ENCODE assay signal across 17 cellular contexts in the genomic region with DNA sequence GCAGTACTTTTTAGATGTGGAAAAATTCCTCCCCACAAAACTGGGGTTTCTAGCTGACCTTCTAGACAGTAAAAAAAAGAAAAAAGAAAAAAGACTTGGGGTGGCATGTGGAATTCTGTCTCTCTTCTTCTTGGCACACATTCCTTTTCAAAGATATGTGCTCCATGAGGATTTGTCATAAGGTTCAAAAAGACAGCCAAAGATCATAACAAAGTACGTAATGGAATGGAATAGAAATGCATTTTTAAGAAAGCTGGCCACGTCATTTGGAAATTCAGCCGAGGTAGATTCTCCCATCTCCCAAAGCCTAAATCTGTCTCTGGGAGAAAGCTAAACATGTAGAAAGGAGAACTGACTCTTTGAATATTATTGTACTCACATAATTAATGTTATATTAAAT.
DNase-seq lines count a peak whose midpoint lies in the region; ATAC-seq and TF ChIP-seq lines count a peak whose summit lies in the region.
"Had no signal": no experiment of that assay in that cellular context is flagged by ENCODE, and none has a peak within 500 bp of the region (broad histone marks: within the 10 kb centered on the region; RNA-seq: fewer than 3 reads in every experiment).

No MANE protein-coding gene starts in this region.

- no peak for TF ChIP-seq POLR2A in transverse colon (IDR thresholded peaks at IDR 0.05)
- no peak for TF ChIP-seq POLR2A in right lobe of liver (IDR thresholded peaks at IDR 0.05)

- peak overlapping the region; percentile 19 to 63 for H3K27ac ChIP-seq in right atrium auricular region
- H3K27ac ChIP-seq in transverse colon = peak overlapping the region; percentile 3 to 40 (median 24)
- no peak overlapping the region for H3K27ac ChIP-seq in right lobe of liver
- H3K27ac ChIP-seq: C4-2B, KMS-11 had no signal

- H3K4me1 ChIP-seq in right atrium auricular region (peaks cover 0 to 4% of the 10 kb centered on the region in 2 donors), transverse colon (peaks cover 0 to 7% (median 2%) of the 10 kb centered on the region in 4 donors), right lobe of liver (no peaks in the 10 kb centered on the region)

- DNase-seq in choroid plexus epithelial cell (ENCODE audit: low read depth) (peak; percentile 30), right atrium auricular region (ENCODE audit: low spot score) (no peak), sciatic nerve (ENCODE audit: low spot score) (no peak), transverse colon (no peak), right lobe of liver (no peak), GM10266 (ENCODE audit: extremely low spot score) (no peak)
- DNase-seq in activated naive CD8-positive, alpha-beta T cell treated with anti-CD3 and anti-CD28 coated beads for 36 hours = no peak
- DNase-seq: AML-193, DMS79, NCI-H1436, NCI-H1930, NCI-H226, NCI-H524 treated with DMSO at 0.1 percent for 48 hours, SIG-M5 had no signal

- no peaks in the 10 kb centered on the region for H3K4me1 Mint-ChIP-seq in stimulated activated memory B cell treated with anti-CD40 and anti-IgM and Interleukin-4, amounts not matched to agents 10 μg/mL and 1 μg/mL and 100 μg/mL, for 72 hours
- no peaks in the 10 kb centered on the region for H3K4me1 Mint-ChIP-seq in activated naive CD8-positive, alpha-beta T cell treated with anti-CD3 and anti-CD28 coated beads for 36 hours

- ATAC-seq in sciatic nerve (peak; percentile 63), right lobe of liver (no peak)
- ATAC-seq in stimulated activated memory B cell treated with anti-CD40 and anti-IgM and Interleukin-4, amounts not matched to agents 10 μg/mL and 1 μg/mL and 100 μg/mL, for 72 hours = no peak

- intact Hi-C loops in sciatic nerve (cut with DNase I) = no loop called here
- intact Hi-C loops in transverse colon (cut with DNase I; ENCODE audit: low total_unique reads) = no loop called here
- intact Hi-C loops in right lobe of liver (cut with DNase I) = no loop called here

- in situ Hi-C loops in transverse colon (cut with MboI; ENCODE audit: low pct_ligation_motif_present in 1 of 4, low pct_unique_long_range_greater_than_20kb in 1 of 4, low sequenced_read_pairs in 3 of 4) = no loop called here

- H3K9me3 Mint-ChIP-seq in stimulated activated memory B cell treated with anti-CD40 and anti-IgM and Interleukin-4, amounts not matched to agents 10 μg/mL and 1 μg/mL and 100 μg/mL, for 72 hours = peaks cover 4% of the 10 kb centered on the region
- H3K9me3 Mint-ChIP-seq in activated naive CD8-positive, alpha-beta T cell treated with anti-CD3 and anti-CD28 coated beads for 36 hours = no peaks in the 10 kb centered on the region

- TF ChIP-seq EP300 in transverse colon (IDR thresholded peaks at IDR 0.05; ENCODE audit: low read depth) = no peak

- no peaks in the 10 kb centered on the region for H3K9me3 ChIP-seq in right atrium auricular region
- no peaks in the 10 kb centered on the region for H3K9me3 ChIP-seq in transverse colon
- no peaks in the 10 kb centered on the region for H3K9me3 ChIP-seq in right lobe of liver

- H3K27me3 Mint-ChIP-seq in stimulated activated memory B cell treated with anti-CD40 and anti-IgM and Interleukin-4, amounts not matched to agents 10 μg/mL and 1 μg/mL and 100 μg/mL, for 72 hours = peaks cover 13% of the 10 kb centered on the region
- H3K27me3 Mint-ChIP-seq in activated naive CD8-positive, alpha-beta T cell treated with anti-CD3 and anti-CD28 coated beads for 36 hours = no peaks in the 10 kb centered on the region

- H3K27me3 ChIP-seq in right atrium auricular region (no peaks in the 10 kb centered on the region), transverse colon (no peaks in the 10 kb centered on the region), right lobe of liver (no peaks in the 10 kb centered on the region)

- H3K36me3 Mint-ChIP-seq in stimulated activated memory B cell treated with anti-CD40 and anti-IgM and Interleukin-4, amounts not matched to agents 10 μg/mL and 1 μg/mL and 100 μg/mL, for 72 hours = no peaks in the 10 kb centered on the region
- H3K36me3 Mint-ChIP-seq in activated naive CD8-positive, alpha-beta T cell treated with anti-CD3 and anti-CD28 coated beads for 36 hours = no peaks in the 10 kb centered on the region

- TF ChIP-seq CTCF in choroid plexus epithelial cell (conservative IDR thresholded peaks at IDR 0.05; ENCODE audit: low read depth, low read length) (no peak), right atrium auricular region (IDR thresholded peaks at IDR 0.05) (no peak), transverse colon (IDR thresholded peaks at IDR 0.05) (no peak), right lobe of liver (IDR thresholded peaks at IDR 0.05) (no peak), GM10266 (IDR thresholded peaks at IDR 0.05; ENCODE audit: control insufficient read depth, insufficient read depth, low read depth, missing control alignments) (no peak)

- H3K27ac Mint-ChIP-seq in stimulated activated memory B cell treated with anti-CD40 and anti-IgM and Interleukin-4, amounts not matched to agents 10 μg/mL and 1 μg/mL and 100 μg/mL, for 72 hours = no peak overlapping the region
- no peak overlapping the region for H3K27ac Mint-ChIP-seq in activated naive CD8-positive, alpha-beta T cell treated with anti-CD3 and anti-CD28 coated beads for 36 hours

- 62 to 88% methylated on average over 3 of the region's 3 CpGs for WGBS in transverse colon (ENCODE audit: low coverage in 1 of 2), 2 donors
- WGBS in right lobe of liver (ENCODE audit: insufficient coverage, low coverage, low lambda C conversion rate, missing lambda C conversion rate) = 68% methylated on average over 3 of the region's 3 CpGs

- no peak overlapping the region for H3K4me3 Mint-ChIP-seq in stimulated activated memory B cell treated with anti-CD40 and anti-IgM and Interleukin-4, amounts not matched to agents 10 μg/mL and 1 μg/mL and 100 μg/mL, for 72 hours
- H3K4me3 Mint-ChIP-seq in activated naive CD8-positive, alpha-beta T cell treated with anti-CD3 and anti-CD28 coated beads for 36 hours = no peak overlapping the region

- no peak overlapping the region for H3K4me3 ChIP-seq in choroid plexus epithelial cell (ENCODE audit: low read depth, low read length)
- no peak overlapping the region for H3K4me3 ChIP-seq in right atrium auricular region
- H3K4me3 ChIP-seq in transverse colon = no peak overlapping the region
- no peak overlapping the region for H3K4me3 ChIP-seq in right lobe of liver

- H3K36me3 ChIP-seq in right atrium auricular region (no peaks in the 10 kb centered on the region), transverse colon (no peaks in the 10 kb centered on the region), right lobe of liver (no peaks in the 10 kb centered on the region)

Comparison
In these comparisons a context has a peak if more than half of its experiments do, and no peak if none do; other contexts are left out.
1. H3K27ac ChIP-seq: peak in right atrium auricular region (2 of 2) and transverse colon (4 of 4); none in right lobe of liver (0 of 3).